ENCODE assay signal across 8 cellular contexts in genomic region chr1:205591522-205592351, GRCh38. TPM values are rescaled to one million over a fixed set of nuclear protein-coding genes. Genes with fewer than 3 reads are reported as not detected.
DNase-seq lines count a peak whose midpoint lies in the region; ATAC-seq and TF ChIP-seq lines count a peak whose summit lies in the region.

No MANE protein-coding gene starts in this region.

- H3K4me1 ChIP-seq in duodenal mucosa (ENCODE audit: control insufficient read depth in 1 of 2, insufficient read depth in 2 of 2, low read length in 2 of 2) = peaks cover 18 to 26% of the 10 kb centered on the region in 2 donors
- peaks cover 21% of the 10 kb centered on the region for H3K4me1 ChIP-seq in lower lobe of right lung

- no peaks in the 10 kb centered on the region for H3K27me3 Mint-ChIP-seq in activated CD4-positive, alpha-beta memory T cell treated with anti-CD3 and anti-CD28 coated beads for 36 hours

- CTCF ChIA-PET in activated CD4-positive, alpha-beta memory T cell treated with anti-CD3 and anti-CD28 coated beads for 36 hours (lab: Charles Lee) = interaction anchor here (0.6 to 10.8 kb wide), 59 partner anchors 8 to 514 kb away, joined by 3 to 631 read pairs (median 4); partner anchors contain the start of genes ELK4 and SLC45A3

- ATAC-seq in GM19395 (IDR thresholded peaks at IDR 0.05; ENCODE audit: unreplicated experiment) (peak; percentile 71), lower lobe of right lung (peak; percentile 95 to 96)

- peak overlapping the region; percentile 68 to 76 for H3K4me3 ChIP-seq in duodenal mucosa (ENCODE audit: low read depth in 1 of 2, low read length in 2 of 2)
- peak overlapping the region; percentile 44 for H3K4me3 ChIP-seq in lower lobe of right lung

- POLR2A ChIA-PET in activated CD4-positive, alpha-beta memory T cell treated with anti-CD3 and anti-CD28 coated beads for 36 hours (lab: Charles Lee) = interaction anchor here (1.3 to 5.9 kb wide), 4 partner anchors 9 to 89 kb away, joined by 3 to 78 read pairs (median 12); partner anchors contain the start of genes ELK4 and SLC45A3

- DNase-seq in HK-2 (ENCODE audit: unreplicated experiment) (peak; percentile 94), NCI-H748 treated with DMSO at 0.1 percent for 48 hours (lab: John Stamatoyannopoulos, UW) (peak; percentile 40), lower lobe of right lung (peak; percentile 89)
- DNase-seq in activated CD4-positive, alpha-beta memory T cell treated with anti-CD3 and anti-CD28 coated beads for 36 hours = peak; percentile 94
- peak; percentile 83 to 91 (median 85) for DNase-seq in stimulated activated CD4-positive, alpha-beta T cell treated with anti-CD3 and anti-CD28 coated beads, TNF-alpha, amount 100 ng/mL, for 24 hours (ENCODE audit: low read depth in 3 of 3)

- no peaks in the 10 kb centered on the region for H3K9me3 ChIP-seq in duodenal mucosa (ENCODE audit: control insufficient read depth in 1 of 2, low read length in 2 of 2)
- H3K9me3 ChIP-seq in lower lobe of right lung = no peaks in the 10 kb centered on the region

- intact Hi-C loops in activated CD4-positive, alpha-beta memory T cell treated with anti-CD3 and anti-CD28 coated beads for 36 hours (cut with micrococcal nuclease) = loop anchor here (1.0 to 5.0 kb wide), 4 partner anchors 41 to 120 kb away; partner anchors contain the start of gene ELK4
- intact Hi-C loops in lower lobe of right lung (cut with DNase I) = loop anchor here (10.0 kb wide), 1 partner anchor 63 kb away; no protein-coding TSS in a partner anchor

- H3K36me3 ChIP-seq in duodenal mucosa (ENCODE audit: control insufficient read depth in 1 of 2, insufficient read depth in 2 of 2, low read length in 2 of 2) = no peaks in the 10 kb centered on the region
- no peaks in the 10 kb centered on the region for H3K36me3 ChIP-seq in lower lobe of right lung

- H3K27me3 ChIP-seq in duodenal mucosa (ENCODE audit: control insufficient read depth in 1 of 2, insufficient read depth in 2 of 2, low read length in 2 of 2) = no peaks in the 10 kb centered on the region
- H3K27me3 ChIP-seq in lower lobe of right lung (ENCODE audit: low read depth) = no peaks in the 10 kb centered on the region

- H3K4me1 Mint-ChIP-seq in activated CD4-positive, alpha-beta memory T cell treated with anti-CD3 and anti-CD28 coated beads for 36 hours (ENCODE audit: low read depth) = peaks cover 29% of the 10 kb centered on the region

- peak; percentile 99 for TF ChIP-seq CTCF in C4-2B (conservative IDR thresholded peaks at IDR 0.05)
- TF ChIP-seq CTCF in lower lobe of right lung (IDR thresholded peaks at IDR 0.05) = peak; percentile 99

- H3K27ac Mint-ChIP-seq in activated CD4-positive, alpha-beta memory T cell treated with anti-CD3 and anti-CD28 coated beads for 36 hours = peak overlapping the region; percentile 79

- H3K9ac ChIP-seq in duodenal mucosa (ENCODE audit: low read depth in 1 of 2, low read length in 2 of 2) = peak overlapping the region; percentile 62 to 75

- peaks cover 5% of the 10 kb centered on the region for H3K36me3 Mint-ChIP-seq in activated CD4-positive, alpha-beta memory T cell treated with anti-CD3 and anti-CD28 coated beads for 36 hours

- H3K9me3 Mint-ChIP-seq in activated CD4-positive, alpha-beta memory T cell treated with anti-CD3 and anti-CD28 coated beads for 36 hours = no peaks in the 10 kb centered on the region

- H3K27ac ChIP-seq in C4-2B (peak overlapping the region; percentile 33), duodenal mucosa (ENCODE audit: low read depth, low read length) (peak overlapping the region; percentile 45), lower lobe of right lung (peak overlapping the region; percentile 56)

- H3K4me3 Mint-ChIP-seq in activated CD4-positive, alpha-beta memory T cell treated with anti-CD3 and anti-CD28 coated beads for 36 hours = peak overlapping the region; percentile 77

RNA-seq across cellular contexts. Expression of gene ELK4, which starts 40.1 kb away (rescaled TPM):
- total RNA-seq in activated CD4-positive, alpha-beta memory T cell treated with anti-CD3 and anti-CD28 coated beads for 36 hours = 10 to 100 TPM; 60.7 to 65.8 TPM
- total RNA-seq in lower lobe of right lung = 62.8 TPM

Comparison
In these comparisons a context has a peak if more than half of its experiments do, and no peak if none do; other contexts are left out.
1. Peak in every context shown above with its lines: DNase-seq, ATAC-seq, H3K4me3 ChIP-seq and H3K27ac ChIP-seq.
2. DNase-seq: peak in every context shown above with its lines; median percentile 94 in HK-2; 94 in activated CD4-positive, alpha-beta memory T cell treated with anti-CD3 and anti-CD28 coated beads for 36 hours; 89 in lower lobe of right lung; 85 in stimulated activated CD4-positive, alpha-beta T cell treated with anti-CD3 and anti-CD28 coated beads, TNF-alpha, amount 100 ng/mL, for 24 hours; 40 in NCI-H748 treated with DMSO at 0.1 percent for 48 hours.